1 cellular context compared by ENCODE assay signal in genomic region chr17:47239663-47240374, GRCh38.
TF ChIP-seq lines count a peak whose summit lies in the region.

No MANE protein-coding gene starts in this region.

TF ChIP-seq in SK-N-SH treated with all-trans-retinoic acid at 6 μM for 48 hours, 23 proteins besides CTCF, POLR2A, EP300 and RAD21 (continued from another document):
- TF ChIP-seq TSHZ2 (CRISPR knock-in tag; IDR thresholded peaks at IDR 0.05), result 0 out of 2 replicates have a peak, but pooled peaks have one; percentile 48
- no peak for TF ChIP-seq PATZ1 (CRISPR knock-in tag; IDR thresholded peaks at IDR 0.05; ENCODE audit: borderline replicate concordance)
- peak; percentile 28; the same call in 1 of the 2 replicates for TF ChIP-seq ISL1 (CRISPR knock-in tag; IDR thresholded peaks at IDR 0.05)
- no peak for TF ChIP-seq ESRRG (CRISPR knock-in tag; IDR thresholded peaks at IDR 0.05)
- TF ChIP-seq ZFP30 (CRISPR knock-in tag; IDR thresholded peaks at IDR 0.05), result no peak
- peak; percentile 79; the same call in 1 of the 2 replicates for TF ChIP-seq CSDC2 (CRISPR knock-in tag; IDR thresholded peaks at IDR 0.05)
TF ChIP-seq in SK-N-SH treated with all-trans-retinoic acid at 6 μM for 48 hours: peak in this region for 7.
